In genomic region chr5:158958048-158958994, GRCh38 we compare ENCODE assay signal across 8 cellular contexts.
A peak's percentile ranks its signal among the peaks of the same experiment; 100 is the strongest.
DNase-seq lines count a peak whose midpoint lies in the region; ATAC-seq and TF ChIP-seq lines count a peak whose summit lies in the region.

No MANE protein-coding gene starts in this region.

- no peak overlapping the region for H3K9ac ChIP-seq in Loucy (ENCODE audit: low read depth, low read length, poor library complexity, severe bottlenecking)

- no peaks in the 10 kb centered on the region for H3K27me3 Mint-ChIP-seq in CD8-positive, alpha-beta T cell (ENCODE audit: low read depth)

- H3K27ac ChIP-seq in CD8-positive, alpha-beta T cell (ENCODE audit: low read depth, low read length) = no peak overlapping the region

- H2AFZ ChIP-seq in Loucy (ENCODE audit: low read length) = no peak overlapping the region

- H3K27ac Mint-ChIP-seq in CD8-positive, alpha-beta T cell = peak overlapping the region; percentile 16

- no peaks in the 10 kb centered on the region for H3K36me3 Mint-ChIP-seq in CD8-positive, alpha-beta T cell

- no peaks in the 10 kb centered on the region for H3K27me3 ChIP-seq in CD8-positive, alpha-beta T cell (ENCODE audit: insufficient read depth, low read length)
- H3K27me3 ChIP-seq in Loucy (ENCODE audit: insufficient read depth, low read length, poor library complexity, severe bottlenecking) = no peaks in the 10 kb centered on the region

- H3F3A ChIP-seq in Loucy (ENCODE audit: low read depth) = no peaks in the 10 kb centered on the region

- H3K79me2 ChIP-seq in Loucy (ENCODE audit: insufficient read depth, low read length) = peaks cover 39% of the 10 kb centered on the region

- no peaks in the 10 kb centered on the region for H4K20me1 ChIP-seq in Loucy (ENCODE audit: insufficient read depth, low read length, poor library complexity, severe bottlenecking)

- H3K4me3 Mint-ChIP-seq in CD8-positive, alpha-beta T cell = no peak overlapping the region

- ATAC-seq in CD8-positive, alpha-beta T cell = peak; percentile 48
- ATAC-seq in GM19438 (IDR thresholded peaks at IDR 0.05; ENCODE audit: low read depth, unreplicated experiment) = peak; percentile 40

- TF ChIP-seq CTCF in CD8-positive, alpha-beta T cell (IDR thresholded peaks at IDR 0.05) = no peak
- no peak for TF ChIP-seq CTCF in Loucy (conservative IDR thresholded peaks at IDR 0.05; ENCODE audit: low read length)

- peaks cover 10% of the 10 kb centered on the region for H3K4me1 ChIP-seq in CD8-positive, alpha-beta T cell (ENCODE audit: insufficient read depth, low read length)
- H3K4me1 ChIP-seq in Loucy (ENCODE audit: insufficient read depth, low read length, poor library complexity, severe bottlenecking) = peaks cover 36% of the 10 kb centered on the region

- CTCF ChIA-PET in CD8-positive, alpha-beta T cell (lab: Charles Lee) = no interaction called here
- CTCF ChIA-PET in HEK293T (lab: Yijun Ruan, JAX) = interaction anchor here (0.9 kb wide), 1 partner anchor 38 kb away, joined by 3 read pairs; no protein-coding TSS in a partner anchor

- no peak overlapping the region for H3K4me3 ChIP-seq in CD8-positive, alpha-beta T cell (ENCODE audit: low read depth, low read length)
- H3K4me3 ChIP-seq in Loucy (ENCODE audit: low read length, poor library complexity, severe bottlenecking) = peak overlapping the region; percentile 32

- H3K9me2 ChIP-seq in Loucy (replicated peaks; ENCODE audit: low read depth, low read length) = no peaks in the 10 kb centered on the region

- intact Hi-C loops in CD8-positive, alpha-beta T cell (cut with DNase I, micrococcal nuclease) = loop anchor here in 1 of 2 experiments (10.0 kb wide), 1 partner anchor 264 kb away; no protein-coding TSS in a partner anchor

- no peaks in the 10 kb centered on the region for H3K9me3 ChIP-seq in CD8-positive, alpha-beta T cell (ENCODE audit: low read length)
- H3K9me3 ChIP-seq in Loucy (ENCODE audit: insufficient read depth, low read depth, low read length) = no peaks in the 10 kb centered on the region

- no peaks in the 10 kb centered on the region for H3K9me3 Mint-ChIP-seq in CD8-positive, alpha-beta T cell

- no peaks in the 10 kb centered on the region for H3K36me3 ChIP-seq in CD8-positive, alpha-beta T cell (ENCODE audit: insufficient read depth, low read length)
- H3K36me3 ChIP-seq in Loucy (ENCODE audit: insufficient read depth, low read length) = no peaks in the 10 kb centered on the region

- peaks cover 11% of the 10 kb centered on the region for H3K4me1 Mint-ChIP-seq in CD8-positive, alpha-beta T cell (ENCODE audit: low read depth)

- peak overlapping the region; percentile 63 for H3K4me2 ChIP-seq in Loucy (ENCODE audit: low read depth, low read length, poor library complexity, severe bottlenecking)

- POLR2A ChIA-PET in CD8-positive, alpha-beta T cell (lab: Charles Lee) = no interaction called here
- POLR2A ChIA-PET in HEK293T (lab: Yijun Ruan, JAX) = no interaction called here

- no peak for DNase-seq in CD8-positive, alpha-beta T cell
- DNase-seq in iPS-NIHi7 (ENCODE audit: extremely low spot score) = peak; percentile 55
- no peak for DNase-seq in HEK293T (ENCODE audit: extremely low spot score)
- DNase-seq in KG1 (lab: John Stamatoyannopoulos, UW) = no peak
- DNase-seq in amniotic stem cell (lab: John Stamatoyannopoulos, UW) = no peak
- DNase-seq in OCI-M2 (lab: John Stamatoyannopoulos, UW; ENCODE audit: unreplicated experiment) = no peak

TF ChIP-seq in HEK293T, 16 proteins besides CTCF, POLR2A, EP300 and RAD21:
- TF ChIP-seq LEF1 (IDR thresholded peaks at IDR 0.05; ENCODE audit: borderline replicate concordance) (no peak), BHLHE40 (IDR thresholded peaks at IDR 0.05; ENCODE audit: borderline replicate concordance) (no peak), SP1 (IDR thresholded peaks at IDR 0.05) (no peak)
